8 cellular contexts compared by ENCODE assay signal in the genomic region with DNA sequence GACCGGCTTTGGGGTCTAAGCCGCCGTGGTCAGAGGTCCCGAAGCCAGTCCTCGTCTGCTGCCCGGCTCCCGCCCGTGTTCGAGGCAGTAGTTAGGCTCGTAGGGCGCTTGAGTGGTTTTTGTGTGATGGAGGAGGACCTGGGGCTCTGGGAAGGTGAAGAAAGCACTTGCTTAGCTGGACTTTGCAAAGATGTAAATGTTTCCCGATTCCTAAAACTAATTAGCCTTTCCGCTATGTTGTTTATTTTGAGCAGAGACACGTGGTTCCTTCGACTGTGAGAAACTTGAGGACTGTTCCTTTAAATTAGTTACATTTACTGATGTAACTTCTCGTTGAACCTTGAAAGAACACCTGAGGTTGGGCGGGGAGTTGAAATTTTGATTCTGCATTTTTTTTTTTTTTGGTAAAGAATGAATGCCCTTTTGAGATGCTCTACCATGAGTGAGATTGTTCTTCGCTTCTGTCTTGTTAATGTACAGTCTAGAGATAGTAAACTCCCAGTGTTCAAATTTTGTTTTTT. TPM values are rescaled to one million over a fixed set of nuclear protein-coding genes. Genes with fewer than 3 reads are reported as not detected.
DNase-seq lines count a peak whose midpoint lies in the region; ATAC-seq and TF ChIP-seq lines count a peak whose summit lies in the region.

No MANE protein-coding gene starts in this region.

- peak overlapping the region; percentile 84 for H3K27ac ChIP-seq in RWPE2 (ENCODE audit: poor library complexity, severe bottlenecking)
- peak overlapping the region; percentile 98 for H3K27ac ChIP-seq in endodermal cell (ENCODE audit: low read depth, low read length)

- intact Hi-C loops in cardiac septum (cut with DNase I) = loop anchor here (2.0 to 10.0 kb wide), 4 partner anchors 35 to 163 kb away; a partner anchor contains a TSS
- intact Hi-C loops in Right ventricle myocardium superior (cut with DNase I) = loop anchor here (10.0 kb wide), 1 partner anchor 83 kb away; no protein-coding TSS in a partner anchor
- intact Hi-C loops in natural killer cell (cut with micrococcal nuclease) = loop anchor here (1.0 to 10.0 kb wide), 5 partner anchors 38 to 1193 kb away; a partner anchor contains a TSS
- intact Hi-C loops in posterior vena cava (cut with DNase I) = no loop called here

- ATAC-seq in Right ventricle myocardium superior (ENCODE audit: poor library complexity) (no peak), HG03135 (IDR thresholded peaks at IDR 0.05; ENCODE audit: unreplicated experiment) (peak; percentile 10), RWPE2 (ENCODE audit: low read depth) (no peak; the same call in 2 of the 3 replicates), natural killer cell (peak in 1 of 3 donors; percentile 0)

- H3K9me3 ChIP-seq in RWPE2 (ENCODE audit: severe bottlenecking) = no peaks in the 10 kb centered on the region
- peaks cover 24% of the 10 kb centered on the region for H3K9me3 ChIP-seq in endodermal cell (ENCODE audit: control insufficient read depth, low read length)

- H3K4me3 Mint-ChIP-seq in endodermal cell = peak overlapping the region; percentile 87
- peak overlapping the region; percentile 78 for H3K4me3 Mint-ChIP-seq in natural killer cell

- H3K9ac ChIP-seq in endodermal cell (ENCODE audit: extremely low read depth, low read length, poor library complexity, severe bottlenecking) = peak overlapping the region; percentile 84

- H3K27me3 Mint-ChIP-seq in endodermal cell (ENCODE audit: insufficient read depth) = no peaks in the 10 kb centered on the region
- no peaks in the 10 kb centered on the region for H3K27me3 Mint-ChIP-seq in natural killer cell (ENCODE audit: low read depth in 2 of 2)

- WGBS in endodermal cell (ENCODE audit: insufficient coverage in 1 of 2, insufficient read length in 1 of 2), 2 experiments = 4 to 9% methylated on average over 11 to 18 of the region's 18 CpGs

- H3K9me3 Mint-ChIP-seq in endodermal cell = peaks cover 18% of the 10 kb centered on the region
- H3K9me3 Mint-ChIP-seq in natural killer cell = no peaks in the 10 kb centered on the region

- H3K36me3 Mint-ChIP-seq in endodermal cell (ENCODE audit: low read depth) = peaks cover 9% of the 10 kb centered on the region
- no peaks in the 10 kb centered on the region for H3K36me3 Mint-ChIP-seq in natural killer cell

- H3K36me3 ChIP-seq in RWPE2 (ENCODE audit: low read depth) (no peaks in the 10 kb centered on the region), endodermal cell (ENCODE audit: control insufficient read depth, insufficient read depth, low read length) (no peaks in the 10 kb centered on the region)

- H3K27ac Mint-ChIP-seq in endodermal cell (peak overlapping the region; percentile 96), natural killer cell (peak overlapping the region; percentile 74 to 97)

- H3K4me1 ChIP-seq in RWPE2 (ENCODE audit: insufficient read depth, poor library complexity, severe bottlenecking) = peaks cover 21% of the 10 kb centered on the region
- H3K4me1 ChIP-seq in endodermal cell (ENCODE audit: control insufficient read depth, insufficient read depth, low read length) = peaks cover 2% of the 10 kb centered on the region

- DNase-seq in cardiac septum (ENCODE audit: low spot score) (peak; percentile 76), Right ventricle myocardium superior (no peak), RWPE2 (ENCODE audit: low spot score) (no peak), endodermal cell (no peak), natural killer cell (no peak), posterior vena cava (ENCODE audit: low spot score) (no peak), SKM-1 (lab: John Stamatoyannopoulos, UW; ENCODE audit: unreplicated experiment) (no peak)

- H3K4me1 Mint-ChIP-seq in endodermal cell (peaks cover 14% of the 10 kb centered on the region), natural killer cell (peaks cover 60 to 66% of the 10 kb centered on the region in 2 donors)

- H3K4me3 ChIP-seq in RWPE2 (ENCODE audit: severe bottlenecking) = peak overlapping the region; percentile 59
- peak overlapping the region; percentile 90 for H3K4me3 ChIP-seq in endodermal cell (ENCODE audit: low read length)

- H3K27me3 ChIP-seq in RWPE2 (ENCODE audit: insufficient read depth, poor library complexity, severe bottlenecking) = no peaks in the 10 kb centered on the region
- no peaks in the 10 kb centered on the region for H3K27me3 ChIP-seq in endodermal cell (ENCODE audit: control insufficient read depth, insufficient read depth, low read length, poor library complexity, severe bottlenecking)

- TF ChIP-seq CTCF in RWPE2 (IDR thresholded peaks at IDR 0.05; ENCODE audit: poor library complexity, severe bottlenecking) (no peak), endodermal cell (conservative IDR thresholded peaks at IDR 0.05) (no peak), natural killer cell (IDR thresholded peaks at IDR 0.05) (no peak)

RNA-seq across cellular contexts. Expression of a gene that starts 33.9 kb away (rescaled TPM):
- total RNA-seq in cardiac septum (24.0 TPM), Right ventricle myocardium superior (28.6 TPM), endodermal cell (10 to 100 TPM; 16.8 to 26.5 TPM), natural killer cell (10 to 100 TPM; 44.7 to 45.7 (median 45.4) TPM), posterior vena cava (10 to 100 TPM; 19.9 to 21.1 TPM)
- polyA plus RNA-seq in endodermal cell (2013, experiment 1 of 2) = 13.9 TPM
- 14.1 TPM for polyA plus RNA-seq in endodermal cell (2013, experiment 2 of 2)

Comparison
In these comparisons a context has a peak if more than half of its experiments do, and no peak if none do; other contexts are left out.
1. intact Hi-C loops: an anchor here in cardiac septum (2.0 to 10.0 kb wide), Right ventricle myocardium superior (10.0 kb wide) and natural killer cell (1.0 to 10.0 kb wide); none called in posterior vena cava.